8 cellular contexts compared by ENCODE assay signal in the genomic region with DNA sequence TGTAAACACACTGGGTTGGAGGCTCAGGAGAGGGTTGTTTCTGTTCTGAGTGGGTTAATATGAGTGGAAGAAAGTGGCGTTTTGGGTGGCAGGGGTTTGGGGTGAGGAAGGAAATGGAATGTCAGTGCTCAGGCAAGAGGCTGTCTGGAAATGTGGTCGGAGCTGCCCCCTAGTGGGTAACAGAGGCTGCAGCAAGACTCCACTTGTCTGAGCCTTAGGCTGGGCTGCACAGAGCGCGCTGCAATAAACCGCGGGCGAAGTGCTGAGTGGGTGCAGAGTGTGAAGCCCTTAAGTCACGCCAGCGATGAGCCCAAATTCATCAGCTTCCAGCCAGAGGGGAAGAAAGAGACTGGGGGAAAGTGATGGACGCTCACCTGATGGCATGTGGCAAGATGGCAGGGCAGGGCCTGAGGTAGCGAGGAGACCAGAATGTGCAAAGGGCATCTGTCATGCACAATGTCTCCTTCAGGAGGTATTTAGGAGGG. TPM values are rescaled to one million over a fixed set of nuclear protein-coding genes. Genes with fewer than 3 reads are reported as not detected.
DNase-seq lines count a peak whose midpoint lies in the region; ATAC-seq and TF ChIP-seq lines count a peak whose summit lies in the region.

No MANE protein-coding gene starts in this region.

- ATAC-seq in HG03196 (IDR thresholded peaks at IDR 0.05; ENCODE audit: unreplicated experiment): peak; percentile 80

- H3K9me3 Mint-ChIP-seq in dendritic cell treated with granulocyte-macrophage colony-stimulating factor and Interleukin-4, amounts not matched to agents 40 ng/mL and 50 ng/mL, for 4 days: no peaks in the 10 kb centered on the region

- peaks cover 46% of the 10 kb centered on the region for H3K27me3 Mint-ChIP-seq in dendritic cell treated with granulocyte-macrophage colony-stimulating factor and Interleukin-4, amounts not matched to agents 40 ng/mL and 50 ng/mL, for 4 days

- intact Hi-C loops in dendritic cell treated with granulocyte-macrophage colony-stimulating factor and Interleukin-4, amounts not matched to agents 40 ng/mL and 50 ng/mL, for 4 days (cut with micrococcal nuclease): loop anchor here (1.0 kb wide), 1 partner anchor 140 kb away; no protein-coding TSS in a partner anchor

- peak; percentile 93 for TF ChIP-seq CTCF in GM13976 (IDR thresholded peaks at IDR 0.05; ENCODE audit: borderline replicate concordance, control extremely low read depth, extremely low read depth, insufficient read depth, missing control alignments)

- H3K4me1 Mint-ChIP-seq in dendritic cell treated with granulocyte-macrophage colony-stimulating factor and Interleukin-4, amounts not matched to agents 40 ng/mL and 50 ng/mL, for 4 days (ENCODE audit: low read depth): peaks cover 9% of the 10 kb centered on the region

- no peaks in the 10 kb centered on the region for H3K36me3 Mint-ChIP-seq in dendritic cell treated with granulocyte-macrophage colony-stimulating factor and Interleukin-4, amounts not matched to agents 40 ng/mL and 50 ng/mL, for 4 days (ENCODE audit: low read depth)

- H3K4me3 Mint-ChIP-seq in dendritic cell treated with granulocyte-macrophage colony-stimulating factor and Interleukin-4, amounts not matched to agents 40 ng/mL and 50 ng/mL, for 4 days: peak overlapping the region; percentile 72

- DNase-seq in A172 (ENCODE audit: low spot score): peak; percentile 52
- peak; percentile 83 for DNase-seq in GM13976 (ENCODE audit: low spot score)
- peak; percentile 32 for DNase-seq in NCI-H524 treated with DMSO at 0.1 percent for 48 hours (lab: John Stamatoyannopoulos, UW)
- peak; percentile 66 for DNase-seq in activated CD4-positive, alpha-beta T cell treated with anti-CD3 and anti-CD28 coated beads, Interleukin-2, amount 50 U/mL, for 1 hour
- peak; percentile 78 to 80 for DNase-seq in lung microvascular endothelial cell (ENCODE audit: low read depth in 2 of 2)
- DNase-seq in stimulated activated CD4-positive, alpha-beta T cell treated with anti-CD3 and anti-CD28 coated beads, TNF-alpha, amount 100 ng/mL, for 4 hours (ENCODE audit: low read depth in 3 of 3): peak in 2 of 3 experiments; percentile 44

- H3K27ac Mint-ChIP-seq in dendritic cell treated with granulocyte-macrophage colony-stimulating factor and Interleukin-4, amounts not matched to agents 40 ng/mL and 50 ng/mL, for 4 days: peak overlapping the region; percentile 38

- in situ Hi-C loops in GM13976 (cut with MboI; ENCODE audit: low sequenced_read_pairs, unreplicated experiment): loop anchor here (5.0 kb wide), 1 partner anchor 139 kb away; no protein-coding TSS in a partner anchor

RNA-seq across cellular contexts. Expression of a gene that starts 12.3 kb away (rescaled TPM):
- not detected in 2 replicates for total RNA-seq in A172 (2014; rRNA removed; shearing (Covaris generic))
- not detected in 2 replicates for total RNA-seq in lung microvascular endothelial cell

RNA-seq across cellular contexts. Expression of a gene that starts 51.1 kb away (rescaled TPM):
- 13.1 and 15.8 TPM in 2 replicates for total RNA-seq in A172 (2014; rRNA removed; shearing (Covaris generic))
- 32.5 and 51.2 TPM in 2 replicates for total RNA-seq in lung microvascular endothelial cell

Comparison
In these comparisons a context has a peak if more than half of its experiments do, and no peak if none do; other contexts are left out.
1. Peak in every context shown above with its lines: DNase-seq and ATAC-seq.
2. DNase-seq: peak in every context shown above with its lines; median percentile 83 in GM13976; 79 in lung microvascular endothelial cell; 66 in activated CD4-positive, alpha-beta T cell treated with anti-CD3 and anti-CD28 coated beads, Interleukin-2, amount 50 U/mL, for 1 hour; 52 in A172; 44 in stimulated activated CD4-positive, alpha-beta T cell treated with anti-CD3 and anti-CD28 coated beads, TNF-alpha, amount 100 ng/mL, for 4 hours; 32 in NCI-H524 treated with DMSO at 0.1 percent for 48 hours.